Comparison of ENCODE assay signal across 17 cellular contexts in the genomic region with DNA sequence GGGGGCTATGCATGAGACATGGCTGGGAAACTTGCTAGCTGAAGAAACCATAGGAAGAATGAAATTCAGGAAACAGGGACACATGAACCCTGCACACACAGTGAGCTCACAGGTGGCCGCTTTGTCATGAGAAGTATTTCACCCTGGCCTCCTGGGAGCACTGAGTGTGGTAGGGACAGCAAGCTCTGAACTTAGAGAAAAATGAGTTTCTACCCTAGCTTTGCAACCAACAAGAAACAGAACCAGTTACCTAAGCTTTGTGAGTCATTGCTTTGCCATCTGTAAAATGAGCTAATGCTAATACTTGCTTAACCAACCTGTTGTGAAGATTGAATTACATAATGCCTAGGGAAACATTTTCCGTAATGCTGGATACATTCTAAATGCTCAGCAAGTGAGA.
DNase-seq lines count a peak whose midpoint lies in the region; FAIRE-seq and TF ChIP-seq lines count a peak whose summit lies in the region.
"Had no signal": no experiment of that assay in that cellular context is flagged by ENCODE, and none has a peak within 500 bp of the region (broad histone marks: within the 10 kb centered on the region; RNA-seq: fewer than 3 reads in every experiment).

No MANE protein-coding gene starts in this region.

- H3K4me3 ChIP-seq in bronchial epithelial cell (ENCODE audit: low read depth, low read length) (no peak overlapping the region), kidney (ENCODE audit: low read length in 2 of 2) (no peak overlapping the region)
- H3K4me3 ChIP-seq: adrenal gland, mucosa of descending colon, psoas muscle had no signal

- H3K4me1 ChIP-seq in kidney (ENCODE audit: control insufficient read depth in 1 of 2, insufficient read depth in 1 of 2, low read depth in 1 of 2, low read length in 2 of 2), result peaks cover 3 to 12% of the 10 kb centered on the region in 2 donors
- H3K4me1 ChIP-seq: adrenal gland, psoas muscle had no signal

- H3K36me3 ChIP-seq in bronchial epithelial cell (ENCODE audit: control insufficient read depth, insufficient read depth, low read length), result no peaks in the 10 kb centered on the region
- H3K36me3 ChIP-seq in kidney (ENCODE audit: control insufficient read depth in 1 of 2, insufficient read depth in 2 of 2, low read length in 2 of 2), result no peaks in the 10 kb centered on the region
- H3K36me3 ChIP-seq: adrenal gland had no signal

- H3K27ac ChIP-seq in kidney (ENCODE audit: low read depth in 2 of 2, low read length in 2 of 2), result peak overlapping the region; percentile 28 to 58
- H3K27ac ChIP-seq: adrenal gland, KMS-11, psoas muscle, VCaP had no signal

- no peak for TF ChIP-seq CTCF in bronchial epithelial cell (IDR thresholded peaks at IDR 0.05; ENCODE audit: insufficient read depth, low read length, severe bottlenecking)
- no peak for TF ChIP-seq CTCF in kidney (IDR thresholded peaks at IDR 0.05; ENCODE audit: borderline replicate concordance, extremely low read depth, insufficient read depth)
- no peak for TF ChIP-seq CTCF in GM13977 (IDR thresholded peaks at IDR 0.05; ENCODE audit: extremely low read depth, insufficient read depth, missing control alignments)

- intact Hi-C loops in kidney (cut with DNase I), result no loop called here

- no peaks in the 10 kb centered on the region for H3K27me3 ChIP-seq in bronchial epithelial cell (ENCODE audit: control insufficient read depth, insufficient read depth, low read length)
- H3K27me3 ChIP-seq: adrenal gland had no signal

- FAIRE-seq in bronchial epithelial cell (lab: Jason Lieb, UNC), result peak; percentile 87
- FAIRE-seq in kidney (lab: Jason Lieb, UNC), result no peak
- FAIRE-seq: G401.6 had no signal

- no peak overlapping the region for H3K9ac ChIP-seq in kidney (ENCODE audit: low read length in 2 of 2)
- H3K9ac ChIP-seq: KMS-11 had no signal

- in situ Hi-C loops in GM13977 (cut with MboI; ENCODE audit: low pct_unique_long_range_greater_than_20kb, low sequenced_read_pairs, unreplicated experiment), result no loop called here

- peak; percentile 14 for DNase-seq in Ammon's horn (ENCODE audit: low spot score)
- DNase-seq in M059J (ENCODE audit: low read depth), result peak; percentile 85
- DNase-seq in bronchial epithelial cell (ENCODE audit: low read depth), result peak; percentile 99
- DNase-seq in kidney, result peak; percentile 67
- no peak for DNase-seq in GM19240 (ENCODE audit: insufficient read length, low spot score)
- DNase-seq in GM13977 (ENCODE audit: low spot score), result no peak
- no peak for DNase-seq in putamen (ENCODE audit: low spot score)
- no peak for DNase-seq in activated CD4-positive, CD25-positive, alpha-beta regulatory T cell treated with anti-CD3 and anti-CD28 coated beads, Interleukin-2, amount 50 U/mL, for 72 hours
- DNase-seq: activated CD8-positive, alpha-beta memory T cell treated with anti-CD3 and anti-CD28 coated beads, Interleukin-2, amount 50 U/mL, for 48 hours; adrenal gland; mucosa of descending colon; psoas muscle; stimulated activated CD4-positive, alpha-beta T cell treated with anti-CD3 and anti-CD28 coated beads, Interleukin-4, amount 100 ng/mL, for 24 hours; stimulated activated naive CD4-positive, alpha-beta T cell treated with Interleukin-2 at 50 U/mL for 16 hours had no signal

- H3K9me3 ChIP-seq in kidney (ENCODE audit: control insufficient read depth in 1 of 2, low read length in 2 of 2), result peaks cover 0 to 9% of the 10 kb centered on the region in 2 donors
- H3K9me3 ChIP-seq: adrenal gland, mucosa of descending colon, psoas muscle had no signal

Comparison
In these comparisons a context has a peak if more than half of its experiments do, and no peak if none do; other contexts are left out.
1. DNase-seq: peak in Ammon's horn (single experiment), M059J (single experiment), bronchial epithelial cell (single experiment) and kidney (single experiment); none in GM19240 (single experiment), GM13977 (single experiment), putamen (single experiment) and activated CD4-positive, CD25-positive, alpha-beta regulatory T cell treated with anti-CD3 and anti-CD28 coated beads, Interleukin-2, amount 50 U/mL, for 72 hours (single experiment).